In the genomic region with DNA sequence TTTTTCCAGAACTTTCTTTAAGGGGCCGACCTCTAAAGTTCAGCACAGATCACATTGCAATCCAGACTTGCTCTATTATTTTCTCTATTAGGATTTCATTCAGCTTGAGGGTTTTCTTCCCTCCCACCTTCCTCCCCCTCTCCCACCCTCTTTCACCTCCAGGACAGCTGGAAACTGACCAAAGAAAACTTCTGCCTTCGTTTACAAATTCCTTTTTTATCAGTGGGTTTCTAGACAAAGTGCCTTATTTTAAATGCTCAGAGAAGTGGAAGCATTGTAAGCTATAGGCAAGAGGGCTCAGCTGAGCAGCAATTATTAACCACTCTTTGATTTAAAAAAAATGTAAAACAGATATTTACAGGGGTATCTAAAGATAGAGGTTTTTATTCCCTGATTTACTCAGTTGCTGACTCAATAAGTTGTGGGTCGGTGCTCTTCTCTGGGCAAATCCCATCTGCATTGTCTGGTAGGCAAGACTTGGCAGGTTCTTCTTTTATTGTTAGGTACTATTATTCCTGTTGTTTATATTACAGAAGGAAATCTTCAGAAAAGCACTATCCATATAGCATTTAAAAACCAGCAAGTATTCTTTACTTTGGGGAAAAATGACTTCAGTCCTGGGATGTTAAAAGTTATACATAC, we compare ENCODE assay signal across 12 cellular contexts.
DNase-seq lines count a peak whose midpoint lies in the region; ATAC-seq and TF ChIP-seq lines count a peak whose summit lies in the region.
"Had no signal": no experiment of that assay in that cellular context is flagged by ENCODE, and none has a peak within 500 bp of the region (broad histone marks: within the 10 kb centered on the region; RNA-seq: fewer than 3 reads in every experiment).

No MANE protein-coding gene starts in this region.

- H3K9me3 ChIP-seq in A673 (ENCODE audit: low read depth, low read length, poor library complexity, severe bottlenecking) (no peaks in the 10 kb centered on the region), SK-N-MC (ENCODE audit: low read depth, low read length) (no peaks in the 10 kb centered on the region), ovary (no peaks in the 10 kb centered on the region)
- H3K9me3 ChIP-seq: BLaER1 treated with 17β-estradiol and CSF1 and Interleukin-3, amounts not matched to agents 10 nM and 100 nM had no signal

- CTCF ChIA-PET in A673 (lab: Charles Lee) = interaction anchor here (0.6 kb wide), 1 partner anchor 133 kb away, joined by 6 read pairs; no protein-coding TSS in a partner anchor

- no TSS peak for BruUV-seq in A673 (replicated peaks; lab: Mats Ljungman, UMichigan)

- DNase-seq in A673 (ENCODE audit: low spot score) (no peak), SK-N-MC (ENCODE audit: low read depth, low spot score) (no peak), fibroblast of pulmonary artery (ENCODE audit: low read depth) (peak; percentile 92), ovary (peak in 2 of 5 donors; percentile 43 to 53), NCI-H1092 (lab: John Stamatoyannopoulos, UW) (no peak), NCI-H345 (lab: John Stamatoyannopoulos, UW) (no peak), COLO668 (lab: John Stamatoyannopoulos, UW; ENCODE audit: unreplicated experiment) (no peak)
- DNase-seq: activated gamma-delta T cell; stimulated activated CD4-positive, alpha-beta T cell treated with anti-CD3 and anti-CD28 coated beads, Interleukin-4, amount 100 ng/mL, for 4 hours had no signal

- no peak for TF ChIP-seq EP300 in ovary (IDR thresholded peaks at IDR 0.05)

- 2 to 3% (median 3%) methylated on average over 3 of the region's 3 CpGs for WGBS in ovary, 3 donors

- intact Hi-C loops in A673 (cut with micrococcal nuclease; ENCODE audit: unreplicated experiment) = loop anchor here (2.0 to 5.0 kb wide), 5 partner anchors 35 to 255 kb away; no protein-coding TSS in a partner anchor
- intact Hi-C loops in ovary (cut with DNase I) = loop anchor here in 2 of 4 donors (5.0 to 10.0 kb wide), 2 partner anchors 211 to 254 kb away; no protein-coding TSS in a partner anchor

- POLR2A ChIA-PET in A673 (lab: Charles Lee; ENCODE audit: low non-redundant PET) = interaction anchor here (0.6 kb wide), 1 partner anchor 856 kb away, joined by 3 read pairs; no protein-coding TSS in a partner anchor

- TF ChIP-seq POLR2A in ovary (IDR thresholded peaks at IDR 0.05) = no peak

- H3K27me3 ChIP-seq in A673 (replicated peaks; ENCODE audit: insufficient read depth, low read depth, low read length, poor library complexity) = no peaks in the 10 kb centered on the region
- H3K27me3 ChIP-seq in ovary = no peaks in the 10 kb centered on the region
- H3K27me3 ChIP-seq: BLaER1 treated with 17β-estradiol and CSF1 and Interleukin-3, amounts not matched to agents 10 nM and 100 nM had no signal

- H3K4me3 ChIP-seq in A673 (ENCODE audit: low read depth, low read length, poor library complexity, severe bottlenecking) (peak overlapping the region; percentile 65), SK-N-MC (peak overlapping the region; percentile 89), fibroblast of pulmonary artery (replicated peaks; ENCODE audit: low read depth, low read length) (peak overlapping the region; percentile 80), ovary (peak overlapping the region; percentile 38)
- H3K4me3 ChIP-seq: BLaER1 treated with 17β-estradiol and CSF1 and Interleukin-3, amounts not matched to agents 10 nM and 100 nM; GM12878 had no signal

- H3K9ac ChIP-seq in SK-N-MC (ENCODE audit: insufficient read length) = peak overlapping the region; percentile 88
- H3K9ac ChIP-seq: BLaER1 treated with 17β-estradiol and CSF1 and Interleukin-3, amounts not matched to agents 10 nM and 100 nM had no signal

- TF ChIP-seq CTCF in A673 (conservative IDR thresholded peaks at IDR 0.05; ENCODE audit: low read depth, low read length) = no peak
- TF ChIP-seq CTCF in fibroblast of pulmonary artery (IDR thresholded peaks at IDR 0.05; ENCODE audit: low read length, missing control alignments) = no peak
- TF ChIP-seq CTCF in ovary (IDR thresholded peaks at IDR 0.05) = no peak

- no peak for ATAC-seq in HG02981 (IDR thresholded peaks at IDR 0.05; ENCODE audit: unreplicated experiment)
- ATAC-seq: GM12878 had no signal

- peak overlapping the region; percentile 93 for H3K27ac ChIP-seq in A673 (ENCODE audit: low read depth, low read length, poor library complexity, severe bottlenecking)
- H3K27ac ChIP-seq in SK-N-MC = peak overlapping the region; percentile 99
- H3K27ac ChIP-seq in ovary = peak overlapping the region; percentile 54 to 89
- H3K27ac ChIP-seq: BLaER1 treated with 17β-estradiol and CSF1 and Interleukin-3, amounts not matched to agents 10 nM and 100 nM had no signal

- H3K36me3 ChIP-seq in A673 (ENCODE audit: insufficient read depth, low read length, poor library complexity, severe bottlenecking) (peaks cover 27% of the 10 kb centered on the region), SK-N-MC (ENCODE audit: insufficient read depth, low read length) (peaks cover 3% of the 10 kb centered on the region; the same call in 1 of the 2 replicates), ovary (no peaks in the 10 kb centered on the region)
- H3K36me3 ChIP-seq: BLaER1 treated with 17β-estradiol and CSF1 and Interleukin-3, amounts not matched to agents 10 nM and 100 nM had no signal

- peaks cover 73% of the 10 kb centered on the region for H3K4me1 ChIP-seq in A673 (ENCODE audit: insufficient read depth, low read length, poor library complexity, severe bottlenecking)
- no peaks in the 10 kb centered on the region for H3K4me1 ChIP-seq in ovary (ENCODE audit: insufficient read depth)

Comparison
In these comparisons a context has a peak if more than half of its experiments do, and no peak if none do; other contexts are left out.
1. H3K4me3 ChIP-seq: peak in every context shown above with its lines; median percentile 89 in SK-N-MC; 80 in fibroblast of pulmonary artery; 65 in A673; 38 in ovary.